In the genomic region with DNA sequence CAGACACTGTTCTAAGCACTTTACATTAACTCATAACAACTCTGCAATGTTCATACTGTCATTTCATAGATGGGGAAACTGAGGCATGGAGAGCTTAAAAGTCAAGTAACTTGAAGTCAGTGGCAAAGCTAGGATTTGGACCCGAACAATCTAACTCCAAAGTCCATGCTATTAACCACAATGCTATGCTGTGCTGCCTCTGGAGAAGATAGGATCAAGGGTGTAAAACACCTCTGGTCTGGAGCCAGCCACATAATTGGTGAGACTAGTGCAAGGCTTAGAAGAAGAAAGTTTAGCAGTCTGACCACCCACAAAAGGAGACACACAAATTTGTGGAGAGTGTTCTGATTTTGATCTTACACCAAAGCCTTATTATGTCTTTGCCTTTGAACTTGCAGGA, we compare ENCODE assay signal across 27 cellular contexts. TPM values are rescaled to one million over a fixed set of nuclear protein-coding genes. Genes with fewer than 3 reads are reported as not detected.
"Had no signal": no experiment of that assay in that cellular context is flagged by ENCODE, and none has a peak within 500 bp of the region (broad histone marks: within the 10 kb centered on the region; RNA-seq: fewer than 3 reads in every experiment).

No MANE protein-coding gene starts in this region.

- H3K36me3 ChIP-seq: left ventricle myocardium inferior, right atrium auricular region, thyroid gland, transverse colon had no signal

- H3K27ac ChIP-seq: left ventricle myocardium inferior, right atrium auricular region, sigmoid colon, testis, thyroid gland, transverse colon, upper lobe of left lung, vagina had no signal

- H3K4me3 Mint-ChIP-seq: immature natural killer cell; mesothelial cell of epicardium; naive thymus-derived CD4-positive, alpha-beta T cell; natural killer cell treated with Interleukin-12 subunit alpha and Interleukin-12 subunit beta and Interleukin-15 and Interleukin-18, amount 100 ng/mL, for 72 hours; stimulated activated memory B cell treated with anti-CD40 and anti-IgM and Interleukin-4, amounts not matched to agents 10 μg/mL and 1 μg/mL and 100 μg/mL, for 72 hours; stimulated activated naive CD8-positive, alpha-beta T cell treated with anti-CD3 and anti-CD28 coated beads, Interleukin-15, amount 100 ng/mL, for 72 hours had no signal

- H3K9me3 ChIP-seq: left ventricle myocardium inferior, right atrium auricular region, sigmoid colon, testis, thyroid gland, transverse colon, upper lobe of left lung, vagina had no signal

- DNase-seq: hypothalamus; immature natural killer cell; kidney; left ventricle myocardium inferior; mesendoderm; naive thymus-derived CD4-positive, alpha-beta T cell; stimulated activated CD4-positive, alpha-beta T cell treated with anti-CD3 and anti-CD28 coated beads, Interleukin-1b, Interleukin-23, amount 100 ng/mL, for 48 hours; stimulated activated CD4-positive, alpha-beta T cell treated with anti-CD3 and anti-CD28 coated beads, Interleukin-2, amount 100 ng/mL, for 48 hours; stimulated activated CD4-positive, alpha-beta T cell treated with anti-CD3 and anti-CD28 coated beads, Interleukin-4, amount 100 ng/mL, for 4 hours; stimulated activated CD8-positive, alpha-beta memory T cell treated with anti-CD3 and anti-CD28 coated beads, Interleukin-4, amount 100 ng/mL, for 48 hours; stimulated activated naive CD4-positive, alpha-beta T cell treated with Interleukin-2 at 50 U/mL for 16 hours; stimulated activated naive CD8-positive, alpha-beta T cell treated with anti-CD3 and anti-CD28 coated beads, Interleukin-15, amount 100 ng/mL, for 72 hours; testis; transverse colon; upper lobe of left lung had no signal

- H3K4me3 ChIP-seq: left ventricle myocardium inferior, lung, right atrium auricular region, sigmoid colon, smooth muscle cell, testis, thyroid gland, transverse colon, upper lobe of left lung, vagina had no signal

- H3K27ac Mint-ChIP-seq: mesothelial cell of epicardium; naive thymus-derived CD4-positive, alpha-beta T cell; natural killer cell treated with Interleukin-12 subunit alpha and Interleukin-12 subunit beta and Interleukin-15 and Interleukin-18, amount 100 ng/mL, for 72 hours; progenitor cell of endocrine pancreas; stimulated activated memory B cell treated with anti-CD40 and anti-IgM and Interleukin-4, amounts not matched to agents 10 μg/mL and 1 μg/mL and 100 μg/mL, for 72 hours; stimulated activated naive CD8-positive, alpha-beta T cell treated with anti-CD3 and anti-CD28 coated beads, Interleukin-15, amount 100 ng/mL, for 72 hours had no signal

- H3K4me1 Mint-ChIP-seq: immature natural killer cell; mesothelial cell of epicardium; stimulated activated memory B cell treated with anti-CD40 and anti-IgM and Interleukin-4, amounts not matched to agents 10 μg/mL and 1 μg/mL and 100 μg/mL, for 72 hours; stimulated activated naive CD8-positive, alpha-beta T cell treated with anti-CD3 and anti-CD28 coated beads, Interleukin-15, amount 100 ng/mL, for 72 hours had no signal

- H3K27me3 ChIP-seq: right atrium auricular region, sigmoid colon, testis, thyroid gland, transverse colon, upper lobe of left lung, vagina had no signal

- H3K36me3 Mint-ChIP-seq: natural killer cell treated with Interleukin-12 subunit alpha and Interleukin-12 subunit beta and Interleukin-15 and Interleukin-18, amount 100 ng/mL, for 72 hours had no signal

- H3K9me3 Mint-ChIP-seq: immature natural killer cell; mesothelial cell of epicardium; naive thymus-derived CD4-positive, alpha-beta T cell; natural killer cell treated with Interleukin-12 subunit alpha and Interleukin-12 subunit beta and Interleukin-15 and Interleukin-18, amount 100 ng/mL, for 72 hours; stimulated activated memory B cell treated with anti-CD40 and anti-IgM and Interleukin-4, amounts not matched to agents 10 μg/mL and 1 μg/mL and 100 μg/mL, for 72 hours; stimulated activated naive CD8-positive, alpha-beta T cell treated with anti-CD3 and anti-CD28 coated beads, Interleukin-15, amount 100 ng/mL, for 72 hours had no signal

- H3K27me3 Mint-ChIP-seq: natural killer cell treated with Interleukin-12 subunit alpha and Interleukin-12 subunit beta and Interleukin-15 and Interleukin-18, amount 100 ng/mL, for 72 hours; progenitor cell of endocrine pancreas; stimulated activated memory B cell treated with anti-CD40 and anti-IgM and Interleukin-4, amounts not matched to agents 10 μg/mL and 1 μg/mL and 100 μg/mL, for 72 hours; stimulated activated naive CD8-positive, alpha-beta T cell treated with anti-CD3 and anti-CD28 coated beads, Interleukin-15, amount 100 ng/mL, for 72 hours had no signal

- ATAC-seq: naive thymus-derived CD4-positive, alpha-beta T cell; natural killer cell treated with Interleukin-12 subunit alpha and Interleukin-12 subunit beta and Interleukin-15 and Interleukin-18, amount 100 ng/mL, for 72 hours; stimulated activated memory B cell treated with anti-CD40 and anti-IgM and Interleukin-4, amounts not matched to agents 10 μg/mL and 1 μg/mL and 100 μg/mL, for 72 hours; stimulated activated naive CD8-positive, alpha-beta T cell treated with anti-CD3 and anti-CD28 coated beads, Interleukin-15, amount 100 ng/mL, for 72 hours had no signal

- H3K4me1 ChIP-seq: left ventricle myocardium inferior, right atrium auricular region, sigmoid colon, testis, upper lobe of left lung, vagina had no signal

RNA-seq across cellular contexts. Expression of a gene that starts 53.3 kb away (rescaled TPM):
- total RNA-seq: mononuclear cell had no signal
- polyA plus RNA-seq: neural cell had no signal
